In genomic region chr9:36987891-36988290, GRCh38 we compare ENCODE assay signal across 15 cellular contexts. TPM values are rescaled to one million over a fixed set of nuclear protein-coding genes. Genes with fewer than 3 reads are reported as not detected.
DNase-seq lines count a peak whose midpoint lies in the region; ATAC-seq and TF ChIP-seq lines count a peak whose summit lies in the region.
"Had no signal": no experiment of that assay in that cellular context is flagged by ENCODE, and none has a peak within 500 bp of the region (broad histone marks: within the 10 kb centered on the region; RNA-seq: fewer than 3 reads in every experiment).

No MANE protein-coding gene starts in this region.

- TF ChIP-seq CTCF in mesothelial cell of epicardium (IDR thresholded peaks at IDR 0.05; ENCODE audit: unreplicated experiment): no peak
- no peak for TF ChIP-seq CTCF in left lung (IDR thresholded peaks at IDR 0.05)

- H3K4me1 ChIP-seq in ES-I3 (ENCODE audit: insufficient read depth, low read length) (peaks cover 10% of the 10 kb centered on the region; the same call in 1 of the 2 replicates), left lung (peaks cover 3 to 7% of the 10 kb centered on the region in 2 donors), SJCRH30 (no peaks in the 10 kb centered on the region)

- intact Hi-C loops in left lung (cut with DNase I): no loop called here

- H3K4me1 Mint-ChIP-seq in activated T-helper 17 cell treated with anti-CD3 and anti-CD28 coated beads, Interleukin-2, amount 50 U/mL, for 72 hours: peaks cover 4% of the 10 kb centered on the region
- peaks cover 10% of the 10 kb centered on the region for H3K4me1 Mint-ChIP-seq in mesothelial cell of epicardium

- DNase-seq in mesothelial cell of epicardium (ENCODE audit: low spot score in 2 of 2, unreplicated experiment in 2 of 2) (no peak), DMS79 treated with DMSO at 0.1 percent for 48 hours (lab: John Stamatoyannopoulos, UW) (no peak), left lung (no peak), SJCRH30 (no peak)
- DNase-seq: activated CD8-positive, alpha-beta memory T cell treated with anti-CD3 and anti-CD28 coated beads, Interleukin-2, amount 50 U/mL, for 48 hours; CD8-positive, alpha-beta T cell; effector memory CD8-positive, alpha-beta T cell; heart left ventricle; NCI-H446 had no signal

- peak overlapping the region; percentile 46; the same call in 1 of the 2 replicates for H3K9ac ChIP-seq in ES-I3 (ENCODE audit: low read depth, low read length)

- ATAC-seq in HG02610 (IDR thresholded peaks at IDR 0.05; ENCODE audit: unreplicated experiment) (peak; percentile 42), GM21381 (IDR thresholded peaks at IDR 0.05; ENCODE audit: unreplicated experiment) (no peak), left lung (no peak)
- ATAC-seq in activated T-helper 17 cell treated with anti-CD3 and anti-CD28 coated beads, Interleukin-2, amount 50 U/mL, for 72 hours (replicated peaks): peak; percentile 77
- ATAC-seq: CD8-positive, alpha-beta T cell; effector memory CD8-positive, alpha-beta T cell; heart left ventricle had no signal

- no peak overlapping the region for H3K27ac Mint-ChIP-seq in activated T-helper 17 cell treated with anti-CD3 and anti-CD28 coated beads, Interleukin-2, amount 50 U/mL, for 72 hours
- H3K27ac Mint-ChIP-seq in mesothelial cell of epicardium: no peak overlapping the region
- H3K27ac Mint-ChIP-seq: CD8-positive, alpha-beta T cell; effector memory CD8-positive, alpha-beta T cell had no signal

- H3K27me3 Mint-ChIP-seq in activated T-helper 17 cell treated with anti-CD3 and anti-CD28 coated beads, Interleukin-2, amount 50 U/mL, for 72 hours: peaks cover 61% of the 10 kb centered on the region
- peaks cover 97% of the 10 kb centered on the region for H3K27me3 Mint-ChIP-seq in mesothelial cell of epicardium (ENCODE audit: low read depth)

- no peaks in the 10 kb centered on the region for H3K9me3 Mint-ChIP-seq in activated T-helper 17 cell treated with anti-CD3 and anti-CD28 coated beads, Interleukin-2, amount 50 U/mL, for 72 hours
- peaks cover 13% of the 10 kb centered on the region for H3K9me3 Mint-ChIP-seq in mesothelial cell of epicardium

- H3K36me3 Mint-ChIP-seq in activated T-helper 17 cell treated with anti-CD3 and anti-CD28 coated beads, Interleukin-2, amount 50 U/mL, for 72 hours (ENCODE audit: low read depth): peaks cover 4% of the 10 kb centered on the region
- peaks cover 2% of the 10 kb centered on the region for H3K36me3 Mint-ChIP-seq in mesothelial cell of epicardium

- H3K27ac ChIP-seq in left lung (no peak overlapping the region), SJCRH30 (no peak overlapping the region)
- H3K27ac ChIP-seq: heart left ventricle had no signal

- H3K4me3 Mint-ChIP-seq in activated T-helper 17 cell treated with anti-CD3 and anti-CD28 coated beads, Interleukin-2, amount 50 U/mL, for 72 hours: no peak overlapping the region
- peak overlapping the region; percentile 26 for H3K4me3 Mint-ChIP-seq in mesothelial cell of epicardium
- H3K4me3 Mint-ChIP-seq: CD8-positive, alpha-beta T cell had no signal

- H3K9me3 ChIP-seq in ES-I3 (ENCODE audit: control insufficient read depth, insufficient read depth, low read length): no peaks in the 10 kb centered on the region
- H3K9me3 ChIP-seq in left lung: peaks cover 0 to 15% of the 10 kb centered on the region in 2 donors
- peaks cover 5% of the 10 kb centered on the region for H3K9me3 ChIP-seq in SJCRH30 (replicated peaks)

- H3K36me3 ChIP-seq in ES-I3 (ENCODE audit: insufficient read depth, low read length) (no peaks in the 10 kb centered on the region), left lung (no peaks in the 10 kb centered on the region), SJCRH30 (no peaks in the 10 kb centered on the region)
- H3K36me3 ChIP-seq: heart left ventricle had no signal

- H3K4me3 ChIP-seq in left lung (no peak overlapping the region), SJCRH30 (no peak overlapping the region)
- H3K4me3 ChIP-seq: heart left ventricle, lung had no signal

- H3K27me3 ChIP-seq in left lung (peaks cover 56 to 94% of the 10 kb centered on the region in 2 donors), SJCRH30 (no peaks in the 10 kb centered on the region)

RNA-seq across cellular contexts. Expression of gene PAX5, which starts 46.2 kb away (rescaled TPM):
- under 1 TPM; 0.30 to 0.66 TPM for total RNA-seq in activated T-helper 17 cell treated with anti-CD3 and anti-CD28 coated beads, Interleukin-2, amount 50 U/mL, for 72 hours
- total RNA-seq in mesothelial cell of epicardium (not detected in 3 replicates), left lung (under 1 TPM; 0.03 to 0.65 TPM)
- total RNA-seq in SJCRH30 (2014; rRNA removed; shearing (Covaris generic)): 3.0 and 3.4 TPM in 2 replicates
- total RNA-seq: pulmonary artery endothelial cell had no signal

Comparison
In these comparisons a context has a peak if more than half of its experiments do, and no peak if none do; other contexts are left out.
1. ATAC-seq: peak in HG02610 (single experiment) and activated T-helper 17 cell treated with anti-CD3 and anti-CD28 coated beads, Interleukin-2, amount 50 U/mL, for 72 hours (single experiment); none in GM21381 (single experiment) and left lung (single experiment).